ENCODE assay signal across 24 cellular contexts in the genomic region with DNA sequence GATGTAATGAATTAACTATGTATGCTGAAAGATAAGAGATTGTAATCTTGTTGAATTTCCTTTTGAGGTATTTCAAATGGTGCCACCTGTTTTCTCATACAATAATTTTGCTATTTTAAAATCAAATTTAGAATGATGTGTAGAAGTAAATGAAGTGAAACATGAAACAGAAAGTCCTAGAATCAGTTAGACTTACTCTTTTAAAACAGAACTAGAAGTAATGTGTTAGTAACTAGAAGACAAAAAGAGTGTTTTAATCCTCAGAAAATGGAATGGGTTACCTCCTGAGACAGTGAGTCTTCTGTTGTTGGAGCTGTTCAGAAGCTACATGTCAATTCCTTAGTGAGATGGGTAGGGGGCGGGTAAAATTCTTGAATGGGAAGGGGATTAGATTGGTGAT.
"Had no signal": no experiment of that assay in that cellular context is flagged by ENCODE, and none has a peak within 500 bp of the region (broad histone marks: within the 10 kb centered on the region; RNA-seq: fewer than 3 reads in every experiment).

No MANE protein-coding gene starts in this region.

- H3K36me3 Mint-ChIP-seq: activated CD4-positive, alpha-beta memory T cell treated with anti-CD3 and anti-CD28 coated beads for 36 hours; activated naive CD4-positive, alpha-beta T cell treated with anti-CD3 and anti-CD28 coated beads, Interleukin-2, amount 10 ng/mL, durations not matched to agents 7 days and 5 days had no signal

- H3K4me3 ChIP-seq: cardiac muscle cell, Peyer's patch had no signal

- H3K4me3 Mint-ChIP-seq: activated CD4-positive, alpha-beta memory T cell treated with anti-CD3 and anti-CD28 coated beads for 36 hours; activated CD4-positive, alpha-beta T cell treated with anti-CD3 and anti-CD28 coated beads, Interleukin-2, amount 10 ng/mL, durations not matched to agents 7 days and 5 days; activated naive CD4-positive, alpha-beta T cell treated with anti-CD3 and anti-CD28 coated beads, Interleukin-2, amount 10 ng/mL, durations not matched to agents 7 days and 5 days; activated naive CD8-positive, alpha-beta T cell treated with anti-CD3 and anti-CD28 coated beads for 36 hours; activated T-cell treated with anti-CD3 and anti-CD28 coated beads, Interleukin-2, amount 50 U/mL, for 72 hours; T-cell had no signal

- H3K9me3 Mint-ChIP-seq: activated CD4-positive, alpha-beta memory T cell treated with anti-CD3 and anti-CD28 coated beads for 36 hours; activated CD4-positive, alpha-beta T cell treated with anti-CD3 and anti-CD28 coated beads, Interleukin-2, amount 10 ng/mL, durations not matched to agents 7 days and 5 days; activated naive CD4-positive, alpha-beta T cell treated with anti-CD3 and anti-CD28 coated beads, Interleukin-2, amount 10 ng/mL, durations not matched to agents 7 days and 5 days; activated naive CD8-positive, alpha-beta T cell treated with anti-CD3 and anti-CD28 coated beads for 36 hours; activated T-cell treated with anti-CD3 and anti-CD28 coated beads, Interleukin-2, amount 50 U/mL, for 72 hours; activated T-helper 2 cell treated with anti-CD3 and anti-CD28 coated beads, Interferon-gamma antibody, Interleukin-2, Interleukin-4, amounts not matched to agents 10 μg/mL and 5 μg/mL and 100 μg/mL, durations not matched to agents 14 hours and 24 hours and 36 hours; T-cell had no signal

- H3K36me3 ChIP-seq: brain microvascular endothelial cell, cardiac muscle cell, Peyer's patch had no signal

- H3K4me1 ChIP-seq: Peyer's patch had no signal

- H3K9me3 ChIP-seq: Peyer's patch had no signal

- FAIRE-seq: colon had no signal

- H3K27ac ChIP-seq: brain microvascular endothelial cell, cardiac muscle cell, Peyer's patch, VCaP had no signal

- H3K27me3 ChIP-seq: brain microvascular endothelial cell, Peyer's patch had no signal

- DNase-seq: activated CD4-positive, alpha-beta memory T cell treated with anti-CD3 and anti-CD28 coated beads for 36 hours; activated CD4-positive, alpha-beta T cell treated with anti-CD3 and anti-CD28 coated beads, Interleukin-2, amount 10 ng/mL, durations not matched to agents 7 days and 5 days; activated CD4-positive, CD25-positive, alpha-beta regulatory T cell; activated CD8-positive, alpha-beta memory T cell treated with anti-CD3 and anti-CD28 coated beads for 24 hours; activated gamma-delta T cell treated with Interleukin-2 at 50 U/mL for 16 hours; activated naive CD4-positive, alpha-beta T cell treated with anti-CD3 and anti-CD28 coated beads, Interleukin-2, amount 10 ng/mL, durations not matched to agents 7 days and 5 days; activated naive CD8-positive, alpha-beta T cell treated with anti-CD3 and anti-CD28 coated beads for 36 hours; activated T-cell treated with anti-CD3 and anti-CD28 coated beads for 4 hours; activated T-cell treated with anti-CD3 and anti-CD28 coated beads, Interleukin-2, amount 50 U/mL, for 72 hours; brain microvascular endothelial cell; NCI-H1048; NCI-H1930; NCI-H2107; NCI-H2171 treated with DMSO at 0.1 percent for 48 hours; NCI-H226; NCI-H526; NCI-H774; Peyer's patch; SHP77; T-cell had no signal

- H3K27ac Mint-ChIP-seq: activated CD4-positive, alpha-beta memory T cell treated with anti-CD3 and anti-CD28 coated beads for 36 hours; activated CD4-positive, alpha-beta T cell treated with anti-CD3 and anti-CD28 coated beads, Interleukin-2, amount 10 ng/mL, durations not matched to agents 7 days and 5 days; activated naive CD4-positive, alpha-beta T cell treated with anti-CD3 and anti-CD28 coated beads, Interleukin-2, amount 10 ng/mL, durations not matched to agents 7 days and 5 days; activated naive CD8-positive, alpha-beta T cell treated with anti-CD3 and anti-CD28 coated beads for 36 hours; activated T-cell treated with anti-CD3 and anti-CD28 coated beads, Interleukin-2, amount 50 U/mL, for 72 hours; activated T-helper 2 cell treated with anti-CD3 and anti-CD28 coated beads, Interferon-gamma antibody, Interleukin-2, Interleukin-4, amounts not matched to agents 10 μg/mL and 5 μg/mL and 100 μg/mL, durations not matched to agents 14 hours and 24 hours and 36 hours; T-cell had no signal

- ATAC-seq: activated T-cell treated with anti-CD3 and anti-CD28 coated beads, Interleukin-2, amount 50 U/mL, for 72 hours; T-cell had no signal
